ENCODE assay signal across 10 cellular contexts in genomic region chr10:29692121-29692539, GRCh38. TPM values are rescaled to one million over a fixed set of nuclear protein-coding genes. Genes with fewer than 3 reads are reported as not detected.
DNase-seq lines count a peak whose midpoint lies in the region; ATAC-seq and TF ChIP-seq lines count a peak whose summit lies in the region.
"Had no signal": no experiment of that assay in that cellular context is flagged by ENCODE, and none has a peak within 500 bp of the region (broad histone marks: within the 10 kb centered on the region; RNA-seq: fewer than 3 reads in every experiment).

No MANE protein-coding gene starts in this region.

- peaks cover 13% of the 10 kb centered on the region for H3K36me3 Mint-ChIP-seq in brain
- peaks cover 3 to 7% (median 4%) of the 10 kb centered on the region in 3 donors for H3K36me3 Mint-ChIP-seq in naive thymus-derived CD8-positive, alpha-beta T cell

- TF ChIP-seq CTCF in brain (conservative IDR thresholded peaks at IDR 0.05) = no peak

- H3K4me1 Mint-ChIP-seq in brain = peaks cover 35% of the 10 kb centered on the region
- peaks cover 19 to 56% (median 43%) of the 10 kb centered on the region in 4 donors for H3K4me1 Mint-ChIP-seq in naive thymus-derived CD8-positive, alpha-beta T cell

- H3K36me3 ChIP-seq in effector memory CD4-positive, alpha-beta T cell (ENCODE audit: control insufficient read depth, insufficient read depth, low read length) = no peaks in the 10 kb centered on the region

- H3K4me3 Mint-ChIP-seq in brain = no peak overlapping the region
- no peak overlapping the region for H3K4me3 Mint-ChIP-seq in naive thymus-derived CD8-positive, alpha-beta T cell

- intact Hi-C loops in right cardiac atrium (cut with DNase I) = no loop called here

- H3K27ac Mint-ChIP-seq in brain = peak overlapping the region in 3 of 5 experiments; percentile 20 to 39 (median 30)
- H3K27ac Mint-ChIP-seq in naive thymus-derived CD8-positive, alpha-beta T cell = peak overlapping the region in 3 of 10 donors; percentile 13 to 64 (median 32)

- ATAC-seq in right cardiac atrium = peak in 1 of 2 donors; percentile 73
- ATAC-seq in naive thymus-derived CD8-positive, alpha-beta T cell = no peak

- peak overlapping the region; percentile 50 for H3K27ac ChIP-seq in right cardiac atrium (ENCODE audit: low read length)
- H3K27ac ChIP-seq in effector memory CD4-positive, alpha-beta T cell (ENCODE audit: insufficient read depth, low read length, poor library complexity, severe bottlenecking) = no peak overlapping the region

- DNase-seq in HCEC 1CT (peak; percentile 12), right cardiac atrium (no peak), skeletal muscle cell (ENCODE audit: low read depth) (peak; percentile 3), hippocampal formation (lab: John Stamatoyannopoulos, UW) (no peak), occipital lobe (lab: John Stamatoyannopoulos, UW) (no peak)
- no peak for DNase-seq in effector memory CD4-positive, alpha-beta T cell
- DNase-seq in naive thymus-derived CD8-positive, alpha-beta T cell = no peak
- DNase-seq: activated effector memory CD4-positive, alpha-beta T cell treated with anti-CD3 and anti-CD28 coated beads, Interleukin-2, amount 50 U/mL, for 16 hours; NCI-H2171 had no signal

- H3K9me3 Mint-ChIP-seq in brain = peaks cover 0 to 11% (median 0%) of the 10 kb centered on the region in 5 experiments
- no peaks in the 10 kb centered on the region for H3K9me3 Mint-ChIP-seq in naive thymus-derived CD8-positive, alpha-beta T cell

- WGBS in right cardiac atrium = 27% methylated on average over 5 of the region's 5 CpGs

- H3K27me3 ChIP-seq in right cardiac atrium (ENCODE audit: control insufficient read depth, insufficient read depth) = no peaks in the 10 kb centered on the region
- H3K27me3 ChIP-seq in effector memory CD4-positive, alpha-beta T cell (replicated peaks; ENCODE audit: control insufficient read depth, insufficient read depth, low read length, poor library complexity, severe bottlenecking) = no peaks in the 10 kb centered on the region

- POLR2A ChIA-PET in naive thymus-derived CD8-positive, alpha-beta T cell (lab: Charles Lee) = interaction anchor here (2.4 kb wide), 1 partner anchor 10 kb away, joined by 6 read pairs; no protein-coding TSS in a partner anchor

- peaks cover 2% of the 10 kb centered on the region for H3K4me1 ChIP-seq in right cardiac atrium (ENCODE audit: control insufficient read depth, insufficient read depth, low read length)
- H3K4me1 ChIP-seq in effector memory CD4-positive, alpha-beta T cell (ENCODE audit: control insufficient read depth, insufficient read depth, low read length, poor library complexity, severe bottlenecking) = peaks cover 11% of the 10 kb centered on the region

- no peaks in the 10 kb centered on the region for H3K9me3 ChIP-seq in right cardiac atrium (ENCODE audit: control insufficient read depth, low read length)
- no peaks in the 10 kb centered on the region for H3K9me3 ChIP-seq in effector memory CD4-positive, alpha-beta T cell (ENCODE audit: control insufficient read depth, low read length)

- H3K4me3 ChIP-seq in right cardiac atrium (ENCODE audit: low read length) (peak overlapping the region; percentile 29), skeletal muscle cell (ENCODE audit: low read depth, low read length) (peak overlapping the region; percentile 17)
- H3K4me3 ChIP-seq in effector memory CD4-positive, alpha-beta T cell (ENCODE audit: insufficient read depth, low read depth, low read length, poor library complexity, severe bottlenecking) = no peak overlapping the region

- H3K27me3 Mint-ChIP-seq in brain = no peaks in the 10 kb centered on the region
- H3K27me3 Mint-ChIP-seq in naive thymus-derived CD8-positive, alpha-beta T cell = no peaks in the 10 kb centered on the region

RNA-seq across cellular contexts. Expression of gene SVIL, which starts 57.4 kb away (rescaled TPM):
- polyA plus RNA-seq in brain (ENCODE audit: insufficient read depth, low read depth, low replicate concordance) (25.9 TPM), right cardiac atrium (106 TPM)
- total RNA-seq in right cardiac atrium (100 to 1,000 TPM; 254 to 374 (median 287) TPM), occipital lobe (14.5 TPM)
- 10 to 100 TPM; 14.9 to 15.7 TPM for total RNA-seq in naive thymus-derived CD8-positive, alpha-beta T cell
- polyA plus RNA-seq in naive thymus-derived CD8-positive, alpha-beta T cell = 10 to 100 TPM in 1 of 3 donors, 1 to 10 TPM in 2; 6.8 to 12.6 (median 8.9) TPM

Comparison
In these comparisons a context has a peak if more than half of its experiments do, and no peak if none do; other contexts are left out.
1. DNase-seq: peak in HCEC 1CT (single experiment) and skeletal muscle cell (single experiment); none in right cardiac atrium (0 of 3), effector memory CD4-positive, alpha-beta T cell (0 of 3), naive thymus-derived CD8-positive, alpha-beta T cell (0 of 10), hippocampal formation (0 of 2) and occipital lobe (single experiment).
2. RNA of gene SVIL, which starts 57.4 kb away (total RNA-seq): 254 to 374 TPM in right cardiac atrium; 14.9 to 15.7 TPM in naive thymus-derived CD8-positive, alpha-beta T cell and 14.5 TPM in occipital lobe (single experiment); every median in the first group is over 10 times any median in the second.